Comparison of ENCODE assay signal across 8 cellular contexts in genomic region chr10:46565591-46566332, GRCh38. TPM values are rescaled to one million over a fixed set of nuclear protein-coding genes. Genes with fewer than 3 reads are reported as not detected.
DNase-seq lines count a peak whose midpoint lies in the region; ATAC-seq and TF ChIP-seq lines count a peak whose summit lies in the region.
"Not testable (repeated sequence)": the region's sequence is repeated elsewhere in the genome, so short reads cannot be mapped to it uniquely, and the experiment has no call there.

No MANE protein-coding gene starts in this region.

- CTCF ChIA-PET in CD4-positive, alpha-beta memory T cell (lab: Charles Lee; ENCODE audit: partially characterized antibody) = not testable (repeated sequence)

- not testable (repeated sequence) for H3K27me3 Mint-ChIP-seq in CD4-positive, alpha-beta memory T cell

- POLR2A ChIA-PET in CD4-positive, alpha-beta memory T cell (lab: Charles Lee; ENCODE audit: partially characterized antibody) = not testable (repeated sequence)

- not testable (repeated sequence) for H3K36me3 ChIP-seq in CD4-positive, alpha-beta memory T cell (ENCODE audit: insufficient read depth, low read length); liver (ENCODE audit: control insufficient read depth in 4 of 4, insufficient read depth in 3 of 4, low read depth in 1 of 4, low read length in 3 of 4)

- WGBS in liver = 5% methylated on average over 4 of the region's 6 CpGs

- H3K36me3 Mint-ChIP-seq in CD4-positive, alpha-beta memory T cell = not testable (repeated sequence)

- H3K9ac ChIP-seq in liver (ENCODE audit: low read depth in 1 of 2, low read length in 2 of 2) = not testable (repeated sequence)

- H3K27ac Mint-ChIP-seq in CD4-positive, alpha-beta memory T cell = not testable (repeated sequence)

- peak overlapping the region in 4 of 8 donors; percentile 3 to 59 (median 24) for H3K4me3 Mint-ChIP-seq in CD4-positive, alpha-beta memory T cell

- peak; percentile 62 to 78 for TF ChIP-seq RAD21 in liver (IDR thresholded peaks at IDR 0.05)

- not testable (repeated sequence) for H3K27ac ChIP-seq in CD4-positive, alpha-beta memory T cell (ENCODE audit: low read depth, low read length); liver (ENCODE audit: low read depth in 1 of 2, low read length in 2 of 2)

- H3K4me1 Mint-ChIP-seq in CD4-positive, alpha-beta memory T cell = not testable (repeated sequence)

- TF ChIP-seq CTCF in liver (IDR thresholded peaks at IDR 0.05; ENCODE audit: low read depth, low read length, missing input control) = peak; percentile 60

- H3K9me3 Mint-ChIP-seq in CD4-positive, alpha-beta memory T cell = not testable (repeated sequence)

- H3K9me3 ChIP-seq in CD4-positive, alpha-beta memory T cell (ENCODE audit: control insufficient read depth in 1 of 2, low read length in 2 of 2); liver (ENCODE audit: control insufficient read depth in 4 of 4, low read length in 3 of 4): not testable (repeated sequence)

- intact Hi-C loops in CD4-positive, alpha-beta memory T cell (cut with micrococcal nuclease) = not testable (repeated sequence)

- H3K4me3 ChIP-seq in CD4-positive, alpha-beta memory T cell (ENCODE audit: low read length in 2 of 2); liver (ENCODE audit: low read depth in 1 of 3, low read length in 3 of 3): not testable (repeated sequence)

- not testable (repeated sequence) for H3K27me3 ChIP-seq in CD4-positive, alpha-beta memory T cell (ENCODE audit: insufficient read depth, low read length); liver (ENCODE audit: control insufficient read depth in 4 of 4, insufficient read depth in 4 of 4, low read length in 3 of 4)

- not testable (repeated sequence) for H3K4me1 ChIP-seq in CD4-positive, alpha-beta memory T cell (ENCODE audit: insufficient read depth, low read length); liver (ENCODE audit: control insufficient read depth in 4 of 4, insufficient read depth in 4 of 4, low read length in 3 of 4)

- peak; percentile 91 for ATAC-seq in GM19395 (IDR thresholded peaks at IDR 0.05; ENCODE audit: unreplicated experiment)
- peak; percentile 57 for ATAC-seq in HG03565 (IDR thresholded peaks at IDR 0.05; ENCODE audit: unreplicated experiment)

- peak; percentile 37 to 52 (median 40) for DNase-seq in CD4-positive, alpha-beta memory T cell
- DNase-seq in NOMO-1 (lab: John Stamatoyannopoulos, UW; ENCODE audit: unreplicated experiment in 2 of 2) (peak; percentile 37 to 65), dermis microvascular lymphatic vessel endothelial cell (ENCODE audit: low read depth in 2 of 2) (peak; percentile 39 to 71)
- DNase-seq in activated CD4-positive, alpha-beta T cell treated with anti-CD3 and anti-CD28 coated beads, Interleukin-2, amount 50 U/mL, for 48 hours = peak; percentile 61 to 70
- peak; percentile 24 for DNase-seq in stimulated activated CD4-positive, alpha-beta T cell treated with anti-CD3 and anti-CD28 coated beads, Interleukin-2, amount 100 ng/mL, for 4 hours (ENCODE audit: low read depth)

RNA-seq across cellular contexts. Expression of gene GPRIN2, which starts 9.3 kb away (rescaled TPM):
- not detected for total RNA-seq in CD4-positive, alpha-beta memory T cell
- polyA plus RNA-seq in CD4-positive, alpha-beta memory T cell = not detected
- not detected in 2 replicates for total RNA-seq in dermis microvascular lymphatic vessel endothelial cell
- total RNA-seq in liver = 1 to 10 TPM in 1 of 2 donors, under 1 TPM in 1; 0.09 to 1.3 TPM
- under 1 TPM in 1 of 2 donors, not detected in 1; 0.15 TPM for polyA plus RNA-seq in liver

RNA-seq across cellular contexts. Expression of gene SYT15, which starts 13.2 kb away (rescaled TPM):
- 1 to 10 TPM in 1 of 2 experiments, under 1 TPM in 1; 0.99 to 1.7 TPM for total RNA-seq in CD4-positive, alpha-beta memory T cell
- under 1 TPM; 0.10 TPM for polyA plus RNA-seq in CD4-positive, alpha-beta memory T cell
- 0.39 and 1.0 TPM in 2 replicates for total RNA-seq in dermis microvascular lymphatic vessel endothelial cell
- 1 to 10 TPM in 1 of 2 donors, under 1 TPM in 1; 0.47 to 1.8 TPM for total RNA-seq in liver
- 1 to 10 TPM in 1 of 2 donors, under 1 TPM in 1; 0.35 to 1.1 TPM for polyA plus RNA-seq in liver
